ENCODE assay signal across 7 cellular contexts in genomic region chr14:80356413-80356812, GRCh38.
DNase-seq lines count a peak whose midpoint lies in the region; ATAC-seq, FAIRE-seq and TF ChIP-seq lines count a peak whose summit lies in the region.

No MANE protein-coding gene starts in this region.

- H3K9me3 ChIP-seq in GM12878 (replicated peaks; ENCODE audit: control insufficient read depth, insufficient read depth, low read length) (no peaks in the 10 kb centered on the region), pancreas (no peaks in the 10 kb centered on the region)

- H3K27ac Mint-ChIP-seq in nephron progenitor cell = no peak overlapping the region

- DNase-seq in NCI-H1694 (lab: John Stamatoyannopoulos, UW) (peak; percentile 23), GM12878 (ENCODE audit: low read depth, low spot score) (no peak), nephron progenitor cell (no peak), GM12891 (ENCODE audit: insufficient read length, low spot score) (no peak), germinal center (ENCODE audit: low spot score) (no peak), pancreas (no peak)

- peak; percentile 17; the same call in 1 of the 2 replicates for TF ChIP-seq RAD21 in GM12878 (IDR thresholded peaks at IDR 0.05; ENCODE audit: insufficient read depth, low read depth, low read length)

- RAD21 ChIA-PET in GM12878 (lab: Charles Lee; ENCODE audit: unreplicated experiment) = interaction anchor here (1.5 kb wide), 1 partner anchor 143 kb away, joined by 5 read pairs; no protein-coding TSS in a partner anchor

- BruUV-seq in GM12878 (replicated peaks; lab: Mats Ljungman, UMichigan) = no TSS peak

- H3K9ac ChIP-seq in GM12878 (ENCODE audit: control insufficient read depth, insufficient read depth, low read length) = no peak overlapping the region

- H3K36me3 Mint-ChIP-seq in nephron progenitor cell (ENCODE audit: low read depth) = no peaks in the 10 kb centered on the region

- H3K4me3 ChIP-seq in GM12878 = no peak overlapping the region
- no peak overlapping the region for H3K4me3 ChIP-seq in pancreas

- no peaks in the 10 kb centered on the region for H3K79me2 ChIP-seq in GM12878 (ENCODE audit: control insufficient read depth, insufficient read depth, low read length)

- H3K4me2 ChIP-seq in GM12878 (ENCODE audit: control insufficient read depth, insufficient read depth) = no peak overlapping the region

- in situ Hi-C loops in GM12878 (cut with MboI) = no loop called here

- H3K36me3 ChIP-seq in GM12878 (ENCODE audit: control insufficient read depth in 2 of 2, insufficient read depth in 2 of 2, low read length in 1 of 2) (no peaks in the 10 kb centered on the region), pancreas (no peaks in the 10 kb centered on the region)

- SMC1A ChIA-PET in GM12878 (lab: Charles Lee; ENCODE audit: uncharacterized antibody, unreplicated experiment) = interaction anchor here (0.5 to 1.6 kb wide), 4 partner anchors 142 to 154 kb away, joined by 3 to 4 read pairs (median 3); no protein-coding TSS in a partner anchor

- H3K4me3 Mint-ChIP-seq in nephron progenitor cell = no peak overlapping the region

- no peaks in the 10 kb centered on the region for H3K4me1 ChIP-seq in GM12878 (ENCODE audit: control insufficient read depth, insufficient read depth, low read length)
- no peaks in the 10 kb centered on the region for H3K4me1 ChIP-seq in pancreas

- intact Hi-C loops in GM12878 (cut with micrococcal nuclease; ENCODE audit: unreplicated experiment) (no loop called here), pancreas (cut with DNase I) (loop anchor here in 1 of 3 donors (10.0 kb wide), 1 partner anchor 302 kb away; no protein-coding TSS in a partner anchor)

- POLR2A ChIA-PET in GM12878 (lab: Charles Lee) = no interaction called here

- ATAC-seq in GM12878 (peak; percentile 42; the same call in 2 of the 3 replicates), pancreas (no peak)

- 16% methylated on average over 2 of the region's 2 CpGs for WGBS in GM12878 (ENCODE audit: insufficient coverage, insufficient replicate concordance, low lambda C conversion rate, missing lambda C conversion rate)
- 51 to 61% methylated on average over 2 of the region's 2 CpGs for WGBS in pancreas, 2 donors

- H2AFZ ChIP-seq in GM12878 (ENCODE audit: control insufficient read depth, low read depth, low read length) = no peak overlapping the region

- H3K9me3 Mint-ChIP-seq in nephron progenitor cell = no peaks in the 10 kb centered on the region

- TF ChIP-seq CTCF in GM12873 (IDR thresholded peaks at IDR 0.05; ENCODE audit: insufficient read depth, low read depth, low read length, missing control alignments) (peak; percentile 34), GM12878 (IDR thresholded peaks at IDR 0.05 in 2 of 3, conservative IDR thresholded peaks at IDR 0.05 in 1 of 3; ENCODE audit: control insufficient read depth in 2 of 3, extremely low read depth in 1 of 3, insufficient read depth in 1 of 3, low read depth in 3 of 3, low read length in 3 of 3) (peak in 2 of 3 experiments; percentile 11 to 15; a peak in 1 of 6 replicates), nephron progenitor cell (IDR thresholded peaks at IDR 0.05) (peak; percentile 41), pancreas (IDR thresholded peaks at IDR 0.05) (peak in 1 of 4 donors; percentile 10)

- H3K27ac ChIP-seq in GM12878 (ENCODE audit: control insufficient read depth, insufficient read depth) (no peak overlapping the region), pancreas (no peak overlapping the region)

- peaks cover 14% of the 10 kb centered on the region for H3K4me1 Mint-ChIP-seq in nephron progenitor cell

- no peaks in the 10 kb centered on the region for H3K27me3 Mint-ChIP-seq in nephron progenitor cell (ENCODE audit: low read depth, poor library complexity)

- CTCF ChIA-PET in GM12878 (lab: Yijun Ruan, JAX) = interaction anchor here (0.9 to 1.7 kb wide), 4 partner anchors 10 to 154 kb away, joined by 3 to 5 read pairs (median 4); no protein-coding TSS in a partner anchor

- H3K27me3 ChIP-seq in GM12878 (replicated peaks in 1 of 2; ENCODE audit: control insufficient read depth in 2 of 2, insufficient read depth in 2 of 2, low read length in 1 of 2) = no peaks in the 10 kb centered on the region
- no peaks in the 10 kb centered on the region for H3K27me3 ChIP-seq in pancreas

- TF ChIP-seq POLR2A in GM12878 (IDR thresholded peaks at IDR 0.05; ENCODE audit: low read depth, low read length) = no peak
- TF ChIP-seq POLR2A in GM12891 (IDR thresholded peaks at IDR 0.05; ENCODE audit: low read depth, low read length) = no peak

- no peak for TF ChIP-seq EP300 in GM12878 (IDR thresholded peaks at IDR 0.05; ENCODE audit: borderline replicate concordance in 1 of 2, control insufficient read depth in 1 of 2, low read depth in 2 of 2, low read length in 2 of 2)

- no peak for FAIRE-seq in GM12878 (lab: Jason Lieb, UNC)
- no peak for FAIRE-seq in GM12891 (lab: Jason Lieb, UNC)
- FAIRE-seq in pancreas (lab: Jason Lieb, UNC) = no peak

- no peaks in the 10 kb centered on the region for H4K20me1 ChIP-seq in GM12878 (ENCODE audit: control insufficient read depth, insufficient read depth)

TF ChIP-seq in GM12878, 131 proteins besides CTCF, POLR2A, EP300 and RAD21 (continues in another document):
- no peak for TF ChIP-seq FOXK2 (IDR thresholded peaks at IDR 0.05)
- no peak for TF ChIP-seq ATF2 (IDR thresholded peaks at IDR 0.05; ENCODE audit: low read length)
- TF ChIP-seq HCFC1 (IDR thresholded peaks at IDR 0.05; ENCODE audit: low read length) = no peak
- no peak for TF ChIP-seq SMAD5 (IDR thresholded peaks at IDR 0.05; ENCODE audit: low read depth)
- TF ChIP-seq TCF7 (IDR thresholded peaks at IDR 0.05; ENCODE audit: borderline replicate concordance) = no peak
- TF ChIP-seq CHD2 (IDR thresholded peaks at IDR 0.05; ENCODE audit: borderline replicate concordance, low read depth, low read length) = no peak

TF ChIP-seq in GM12891, 5 proteins besides CTCF, POLR2A, EP300 and RAD21:
- TF ChIP-seq PAX5 (IDR thresholded peaks at IDR 0.05; ENCODE audit: insufficient read depth, low read length, severe bottlenecking) = no peak
- no peak for TF ChIP-seq POU2F2 (IDR thresholded peaks at IDR 0.05; ENCODE audit: low read depth, low read length)
- no peak for TF ChIP-seq POLR2AphosphoS5 (IDR thresholded peaks at IDR 0.05; ENCODE audit: low read depth, low read length)
- TF ChIP-seq TAF1 (IDR thresholded peaks at IDR 0.05; ENCODE audit: low read depth, low read length) = no peak
- no peak for TF ChIP-seq SPI1 (IDR thresholded peaks at IDR 0.05; ENCODE audit: low read depth, low read length)
